Comparison of ENCODE assay signal across 8 cellular contexts in genomic region chr2:42328148-42328833, GRCh38. TPM values are rescaled to one million over a fixed set of nuclear protein-coding genes. Genes with fewer than 3 reads are reported as not detected.
DNase-seq lines count a peak whose midpoint lies in the region; ATAC-seq and TF ChIP-seq lines count a peak whose summit lies in the region.

No MANE protein-coding gene starts in this region.

- H3K36me3 ChIP-seq in left ventricle myocardium inferior = peaks cover 43% of the 10 kb centered on the region
- peaks cover 12% of the 10 kb centered on the region for H3K36me3 ChIP-seq in right atrium auricular region
- peaks cover 4% of the 10 kb centered on the region for H3K36me3 ChIP-seq in neural progenitor cell

- H4K20me1 ChIP-seq in neural progenitor cell (ENCODE audit: low read depth) = no peaks in the 10 kb centered on the region

- no peaks in the 10 kb centered on the region for H3K9me3 Mint-ChIP-seq in neural progenitor cell

- TF ChIP-seq CTCF in left ventricle myocardium inferior (IDR thresholded peaks at IDR 0.05; ENCODE audit: borderline replicate concordance) (peak; percentile 58), right atrium auricular region (IDR thresholded peaks at IDR 0.05) (peak in 1 of 2 donors; percentile 62), cardiac fibroblast (IDR thresholded peaks at IDR 0.05; ENCODE audit: low read depth, low read length) (peak; percentile 45), neural progenitor cell (IDR thresholded peaks at IDR 0.05) (peak; percentile 36)

- H3K9me3 ChIP-seq in left ventricle myocardium inferior (replicated peaks) = no peaks in the 10 kb centered on the region
- no peaks in the 10 kb centered on the region for H3K9me3 ChIP-seq in right atrium auricular region
- no peaks in the 10 kb centered on the region for H3K9me3 ChIP-seq in neural progenitor cell (ENCODE audit: low read depth)

- no peaks in the 10 kb centered on the region for H3K27me3 Mint-ChIP-seq in neural progenitor cell (ENCODE audit: insufficient read depth, low read depth)

- no peak for ATAC-seq in GM18868 (IDR thresholded peaks at IDR 0.05; ENCODE audit: unreplicated experiment)
- ATAC-seq in HG03378 (IDR thresholded peaks at IDR 0.05; ENCODE audit: unreplicated experiment) = no peak

- H3F3A ChIP-seq in neural progenitor cell (ENCODE audit: low read depth) = peaks cover 11% of the 10 kb centered on the region

- no peak overlapping the region for H3K9ac ChIP-seq in neural progenitor cell

- H3K27ac ChIP-seq in left ventricle myocardium inferior (replicated peaks) (no peak overlapping the region), right atrium auricular region (no peak overlapping the region), neural progenitor cell (peak overlapping the region; percentile 46), substantia nigra (ENCODE audit: low read depth, low read length, poor library complexity, severe bottlenecking) (no peak overlapping the region)

- H3K4me2 ChIP-seq in neural progenitor cell = no peak overlapping the region

- no peak overlapping the region for H2AFZ ChIP-seq in neural progenitor cell (replicated peaks)

- H3K36me3 Mint-ChIP-seq in neural progenitor cell = peaks cover 15% of the 10 kb centered on the region

- H3K4me3 ChIP-seq in left ventricle myocardium inferior (no peak overlapping the region), right atrium auricular region (no peak overlapping the region), cardiac fibroblast (replicated peaks in 1 of 2; ENCODE audit: low read depth in 2 of 2, low read length in 2 of 2) (no peak overlapping the region), neural progenitor cell (no peak overlapping the region)

- no peaks in the 10 kb centered on the region for H3K79me2 ChIP-seq in neural progenitor cell (ENCODE audit: low read depth)

- H3K4me1 Mint-ChIP-seq in neural progenitor cell = no peaks in the 10 kb centered on the region

- no peak overlapping the region for H3K4me3 Mint-ChIP-seq in neural progenitor cell

- DNase-seq in left ventricle myocardium inferior (no peak), right atrium auricular region (ENCODE audit: low spot score) (no peak), NCI-H774 (lab: John Stamatoyannopoulos, UW) (peak; percentile 14), cardiac fibroblast (ENCODE audit: low read depth in 2 of 2) (peak; percentile 68), neural progenitor cell (ENCODE audit: low spot score) (no peak), substantia nigra (lab: John Stamatoyannopoulos, UW) (no peak)

- H3K27ac Mint-ChIP-seq in neural progenitor cell = no peak overlapping the region

- H3K4me1 ChIP-seq in left ventricle myocardium inferior = no peaks in the 10 kb centered on the region
- no peaks in the 10 kb centered on the region for H3K4me1 ChIP-seq in right atrium auricular region
- H3K4me1 ChIP-seq in neural progenitor cell = no peaks in the 10 kb centered on the region

- intact Hi-C loops in left ventricle myocardium inferior (cut with micrococcal nuclease) = no loop called here

- H3K27me3 ChIP-seq in left ventricle myocardium inferior (ENCODE audit: low read depth) (no peaks in the 10 kb centered on the region), right atrium auricular region (no peaks in the 10 kb centered on the region), neural progenitor cell (no peaks in the 10 kb centered on the region)

RNA-seq across cellular contexts. Expression of gene COX7A2L, which starts 32.7 kb away (rescaled TPM):
- total RNA-seq in left ventricle myocardium inferior = 109 TPM
- total RNA-seq in right atrium auricular region = 100 to 1,000 TPM in 1 of 2 donors, 10 to 100 TPM in 1; 96.0 to 132 TPM
- 212 and 292 TPM in 2 replicates for total RNA-seq in neural progenitor cell (ENCODE audit: low replicate concordance)

Comparison
In these comparisons a context has a peak if more than half of its experiments do, and no peak if none do; other contexts are left out.
1. DNase-seq: peak in NCI-H774 (single experiment) and cardiac fibroblast (2 of 2); none in left ventricle myocardium inferior (single experiment), right atrium auricular region (single experiment), neural progenitor cell (single experiment) and substantia nigra (0 of 49).